8 cellular contexts compared by ENCODE assay signal in the genomic region with DNA sequence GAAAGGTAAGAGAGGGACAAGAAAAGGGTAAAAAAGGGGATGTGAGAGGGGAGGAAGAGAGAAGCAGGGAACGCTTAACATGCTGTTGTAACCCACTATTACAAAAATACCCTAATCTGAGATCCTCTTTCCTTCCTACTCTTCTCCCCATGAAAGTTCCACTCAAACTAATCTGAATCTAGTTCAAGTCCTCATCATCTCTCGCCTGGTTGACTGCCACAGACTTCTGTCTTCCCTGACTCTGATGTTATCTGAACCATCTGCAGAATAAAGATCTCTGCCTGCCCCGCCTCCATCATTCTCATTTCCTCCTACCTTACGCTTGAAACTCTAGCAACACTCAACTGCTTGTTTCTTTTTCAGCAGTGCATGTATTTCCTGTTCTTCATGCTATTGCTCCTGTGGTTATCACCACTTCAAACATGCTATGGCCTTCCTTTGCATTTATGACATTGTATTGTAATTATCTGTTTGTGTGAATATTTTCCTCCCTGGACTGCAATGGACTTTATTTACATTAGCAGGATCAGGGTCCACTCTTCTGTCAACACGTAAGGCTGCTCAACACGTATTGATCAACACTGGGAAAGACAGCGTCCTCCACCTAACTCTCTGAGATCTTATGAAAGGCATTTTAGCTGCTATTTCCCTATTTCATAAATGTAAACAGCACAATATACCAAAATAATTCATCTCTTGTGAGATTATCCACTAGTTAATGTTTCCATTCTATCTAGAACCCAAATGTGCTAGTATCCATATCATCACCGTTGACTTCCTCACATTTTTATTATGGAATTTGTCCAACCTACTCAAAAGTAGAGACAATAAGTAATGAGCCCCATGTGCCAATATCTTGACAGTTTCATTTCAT.
DNase-seq lines count a peak whose midpoint lies in the region; ATAC-seq lines count a peak whose summit lies in the region.

No MANE protein-coding gene starts in this region.

- ATAC-seq in GM18519 (IDR thresholded peaks at IDR 0.05; ENCODE audit: low FRiP score, unreplicated experiment): peak; percentile 98
- peak; percentile 96 for ATAC-seq in HG02973 (IDR thresholded peaks at IDR 0.05; ENCODE audit: unreplicated experiment)

- DNase-seq in SW480 (ENCODE audit: low spot score): peak; percentile 21
- DNase-seq in effector CD4-positive, alpha-beta T cell: peak; percentile 35
- peak; percentile 6 to 84 (median 68) for DNase-seq in stimulated activated naive CD4-positive, alpha-beta T cell (lab: John Stamatoyannopoulos, UW)
- no peak for DNase-seq in SHP77 treated with DMSO at 0.1 percent for 48 hours (lab: John Stamatoyannopoulos, UW)
- no peak for DNase-seq in DMS79 treated with DMSO at 0.1 percent for 48 hours (lab: John Stamatoyannopoulos, UW)
- DNase-seq in DMS 273 (lab: John Stamatoyannopoulos, UW; ENCODE audit: unreplicated experiment): no peak

Comparison
In these comparisons a context has a peak if more than half of its experiments do, and no peak if none do; other contexts are left out.
1. DNase-seq: peak in SW480 (single experiment), effector CD4-positive, alpha-beta T cell (single experiment) and stimulated activated naive CD4-positive, alpha-beta T cell (6 of 6); none in SHP77 treated with DMSO at 0.1 percent for 48 hours (single experiment), DMS79 treated with DMSO at 0.1 percent for 48 hours (single experiment) and DMS 273 (single experiment).